ENCODE assay signal across 21 cellular contexts in the genomic region with DNA sequence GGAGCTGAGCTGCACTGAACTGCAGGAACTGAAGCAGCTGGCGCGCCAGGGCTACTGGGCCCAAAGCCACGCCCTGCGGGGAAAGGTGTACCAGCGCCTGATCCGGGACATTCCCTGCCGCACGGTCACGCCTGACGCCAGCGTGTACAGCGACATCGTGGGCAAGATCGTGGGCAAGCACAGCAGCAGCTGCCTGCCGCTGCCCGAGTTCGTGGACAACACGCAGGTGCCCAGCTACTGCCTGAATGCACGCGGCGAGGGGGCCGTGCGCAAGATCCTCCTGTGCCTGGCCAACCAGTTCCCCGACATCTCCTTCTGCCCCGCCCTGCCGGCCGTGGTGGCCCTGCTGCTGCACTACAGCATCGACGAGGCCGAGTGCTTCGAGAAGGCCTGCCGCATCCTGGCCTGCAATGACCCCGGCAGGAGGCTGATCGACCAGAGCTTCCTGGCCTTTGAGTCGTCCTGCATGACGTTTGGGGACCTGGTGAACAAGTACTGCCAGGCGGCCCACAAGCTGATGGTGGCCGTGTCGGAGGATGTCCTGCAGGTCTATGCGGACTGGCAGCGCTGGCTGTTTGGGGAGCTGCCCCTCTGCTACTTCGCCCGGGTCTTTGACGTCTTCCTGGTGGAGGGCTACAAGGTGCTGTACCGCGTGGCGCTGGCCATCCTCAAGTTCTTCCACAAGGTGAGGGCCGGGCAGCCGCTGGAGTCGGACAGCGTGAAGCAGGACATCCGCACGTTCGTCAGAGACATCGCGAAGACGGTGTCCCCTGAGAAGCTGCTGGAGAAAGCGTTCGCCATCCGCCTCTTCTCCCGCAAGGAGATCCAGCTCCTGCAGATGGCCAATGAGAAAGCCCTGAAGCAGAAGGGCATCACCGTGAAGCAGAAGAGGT. TPM values are rescaled to one million over a fixed set of nuclear protein-coding genes. Genes with fewer than 3 reads are reported as not detected.
A peak's percentile ranks its signal among the peaks of the same experiment; 100 is the strongest.
DNase-seq lines count a peak whose midpoint lies in the region; ATAC-seq and TF ChIP-seq lines count a peak whose summit lies in the region.
"Had no signal": no experiment of that assay in that cellular context is flagged by ENCODE, and none has a peak within 500 bp of the region (broad histone marks: within the 10 kb centered on the region; RNA-seq: fewer than 3 reads in every experiment).

No MANE protein-coding gene starts in this region.

- RAD21 ChIA-PET in HCT116 (lab: Charles Lee; ENCODE audit: low non-redundant PET in 1 of 2, low total read pairs in 2 of 2, uncharacterized antibody in 2 of 2, unreplicated experiment in 2 of 2): no interaction called here

- CTCF ChIA-PET in HCT116 (lab: Charles Lee): no interaction called here

- H4K20me1 ChIP-seq in HCT116 (ENCODE audit: insufficient read depth): no peaks in the 10 kb centered on the region

- no peaks in the 10 kb centered on the region for H3K4me1 Mint-ChIP-seq in activated T-cell treated with anti-CD3 and anti-CD28 coated beads, Interleukin-2, amount 50 U/mL, for 24 hours (ENCODE audit: low read depth)
- H3K4me1 Mint-ChIP-seq in activated T-cell treated with anti-CD3 and anti-CD28 coated beads, Interleukin-2, amount 50 U/mL, for 72 hours (ENCODE audit: low read depth): no peaks in the 10 kb centered on the region
- peaks cover 6% of the 10 kb centered on the region for H3K4me1 Mint-ChIP-seq in glutamatergic neuron (ENCODE audit: low read depth, unreplicated experiment)

- H3K4me3 ChIP-seq in HCT116 (replicated peaks in 1 of 2; ENCODE audit: low read depth in 1 of 2, low read length in 2 of 2): no peak overlapping the region
- no peak overlapping the region for H3K4me3 ChIP-seq in skeletal muscle tissue (ENCODE audit: low read length in 3 of 3)
- H3K4me3 ChIP-seq: Peyer's patch had no signal

- H3K4me1 ChIP-seq in HCT116 (ENCODE audit: control insufficient read depth in 1 of 2, insufficient read depth in 2 of 2, low read length in 2 of 2) (peaks cover under 1 to 2% of the 10 kb centered on the region in 2 experiments; a peak in 1 of 4 replicates), skeletal muscle tissue (ENCODE audit: control insufficient read depth in 3 of 3, insufficient read depth in 3 of 3, low read length in 3 of 3) (peaks cover 26 to 45% (median 37%) of the 10 kb centered on the region in 3 donors)

- H3K9ac ChIP-seq in HCT116 (ENCODE audit: low read length): no peak overlapping the region
- peak overlapping the region in 2 of 3 donors; percentile 57 to 73 for H3K9ac ChIP-seq in skeletal muscle tissue (ENCODE audit: low read depth in 1 of 3, low read length in 3 of 3)

- TF ChIP-seq RAD21 in HCT116 (IDR thresholded peaks at IDR 0.05; ENCODE audit: low read depth): no peak

- no peak for TF ChIP-seq CTCF in HCT116 (IDR thresholded peaks at IDR 0.05 in 2 of 3, conservative IDR thresholded peaks at IDR 0.05 in 1 of 3; ENCODE audit: borderline replicate concordance in 1 of 3, insufficient read depth in 1 of 3, low read depth in 2 of 3, low read length in 2 of 3)
- TF ChIP-seq CTCF in glutamatergic neuron (IDR thresholded peaks at IDR 0.05; ENCODE audit: partially characterized antibody, unreplicated experiment): no peak

- H3K36me3 Mint-ChIP-seq in activated T-cell treated with anti-CD3 and anti-CD28 coated beads, Interleukin-2, amount 50 U/mL, for 24 hours (ENCODE audit: low read depth): peaks cover 36% of the 10 kb centered on the region
- H3K36me3 Mint-ChIP-seq in activated T-cell treated with anti-CD3 and anti-CD28 coated beads, Interleukin-2, amount 50 U/mL, for 72 hours (ENCODE audit: insufficient read depth in 2 of 2): no peaks in the 10 kb centered on the region
- no peaks in the 10 kb centered on the region for H3K36me3 Mint-ChIP-seq in glutamatergic neuron (ENCODE audit: unreplicated experiment)

- H3K27ac Mint-ChIP-seq in activated T-cell treated with anti-CD3 and anti-CD28 coated beads, Interleukin-2, amount 50 U/mL, for 24 hours: peak overlapping the region; percentile 6
- no peak overlapping the region for H3K27ac Mint-ChIP-seq in activated T-cell treated with anti-CD3 and anti-CD28 coated beads, Interleukin-2, amount 50 U/mL, for 72 hours
- peak overlapping the region; percentile 43 for H3K27ac Mint-ChIP-seq in glutamatergic neuron (ENCODE audit: unreplicated experiment)

- H2AFZ ChIP-seq in HCT116 (ENCODE audit: low read depth, low read length, poor library complexity, severe bottlenecking): no peak overlapping the region

- intact Hi-C loops in HCT116 (cut with micrococcal nuclease): no loop called here

- ATAC-seq in activated T-cell treated with anti-CD3 and anti-CD28 coated beads, Interleukin-2, amount 50 U/mL, for 72 hours (replicated peaks in 1 of 2): no peak
- no peak for ATAC-seq in HCT116
- no peak for ATAC-seq in GM19351 (IDR thresholded peaks at IDR 0.05; ENCODE audit: unreplicated experiment)
- no peak for ATAC-seq in GM18909 (IDR thresholded peaks at IDR 0.05; ENCODE audit: poor library complexity, unreplicated experiment)

- H3K4me2 ChIP-seq in HCT116 (ENCODE audit: low read length): no peak overlapping the region

- no peaks in the 10 kb centered on the region for H3K36me3 ChIP-seq in HCT116 (ENCODE audit: control insufficient read depth in 1 of 2, insufficient read depth in 2 of 2, low read length in 2 of 2)
- H3K36me3 ChIP-seq in skeletal muscle tissue (ENCODE audit: control insufficient read depth in 3 of 3, insufficient read depth in 3 of 3, low read length in 3 of 3): peaks cover 7 to 10% (median 9%) of the 10 kb centered on the region in 3 donors

- no peaks in the 10 kb centered on the region for H3K27me3 Mint-ChIP-seq in activated T-cell treated with anti-CD3 and anti-CD28 coated beads, Interleukin-2, amount 50 U/mL, for 24 hours
- H3K27me3 Mint-ChIP-seq in activated T-cell treated with anti-CD3 and anti-CD28 coated beads, Interleukin-2, amount 50 U/mL, for 72 hours (ENCODE audit: low read depth): no peaks in the 10 kb centered on the region
- H3K27me3 Mint-ChIP-seq in glutamatergic neuron (ENCODE audit: unreplicated experiment): peaks cover 6% of the 10 kb centered on the region

- H3K4me3 Mint-ChIP-seq in activated T-cell treated with anti-CD3 and anti-CD28 coated beads, Interleukin-2, amount 50 U/mL, for 24 hours: no peak overlapping the region
- no peak overlapping the region for H3K4me3 Mint-ChIP-seq in activated T-cell treated with anti-CD3 and anti-CD28 coated beads, Interleukin-2, amount 50 U/mL, for 72 hours
- no peak overlapping the region for H3K4me3 Mint-ChIP-seq in glutamatergic neuron (ENCODE audit: unreplicated experiment)

- H3K27ac ChIP-seq in HCT116 (ENCODE audit: low read depth, low read length): no peak overlapping the region
- no peak overlapping the region for H3K27ac ChIP-seq in skeletal muscle tissue (ENCODE audit: low read depth, low read length)
- H3K27ac ChIP-seq: Peyer's patch had no signal

- H3K27me3 ChIP-seq in HCT116 (ENCODE audit: insufficient read depth, low read length): no peaks in the 10 kb centered on the region
- no peaks in the 10 kb centered on the region for H3K27me3 ChIP-seq in skeletal muscle tissue (ENCODE audit: control insufficient read depth in 3 of 3, insufficient read depth in 3 of 3, low read length in 3 of 3)
- H3K27me3 ChIP-seq: Peyer's patch had no signal

- no peak for DNase-seq in activated T-cell treated with anti-CD3 and anti-CD28 coated beads, Interleukin-2, amount 50 U/mL, for 24 hours
- DNase-seq in activated T-cell treated with anti-CD3 and anti-CD28 coated beads, Interleukin-2, amount 50 U/mL, for 72 hours: no peak
- DNase-seq in HCT116 (ENCODE audit: low read depth, low spot score) (no peak), glutamatergic neuron (no peak), NCI-H128 (lab: John Stamatoyannopoulos, UW; ENCODE audit: unreplicated experiment) (no peak)
- DNase-seq: COR-L47, IMR-90, Kasumi-1, MM.1S, NCI-H1105, NCI-H1694 treated with DMSO at 0.1 percent for 48 hours, NCI-H2227 treated with DMSO at 0.1 percent for 48 hours, NCI-H524 treated with DMSO at 0.1 percent for 48 hours, Peyer's patch, SHP77 treated with DMSO at 0.1 percent for 48 hours had no signal

- TSS peak; percentile 54 for BruUV-seq in HCT116 (replicated peaks; lab: Mats Ljungman, UMichigan)

- POLR2A ChIA-PET in HCT116 (lab: Charles Lee): no interaction called here

- H3K9me2 ChIP-seq in HCT116 (ENCODE audit: insufficient read depth): no peaks in the 10 kb centered on the region

- H3K9me3 ChIP-seq in HCT116 (ENCODE audit: control insufficient read depth in 1 of 2, insufficient read depth in 1 of 2, low read depth in 1 of 2, low read length in 2 of 2) (no peaks in the 10 kb centered on the region), skeletal muscle tissue (ENCODE audit: control insufficient read depth in 3 of 3, low read length in 3 of 3) (no peaks in the 10 kb centered on the region)
- H3K9me3 ChIP-seq: Peyer's patch had no signal

- TF ChIP-seq POLR2A in HCT116 (IDR thresholded peaks at IDR 0.05; ENCODE audit: borderline replicate concordance, extremely low read depth, insufficient read depth, insufficient read length): no peak

- H3K79me2 ChIP-seq in HCT116 (ENCODE audit: insufficient read depth, low read length): peaks cover 7% of the 10 kb centered on the region; the same call in 1 of the 2 replicates

- H3K9me3 Mint-ChIP-seq in activated T-cell treated with anti-CD3 and anti-CD28 coated beads, Interleukin-2, amount 50 U/mL, for 24 hours: no peaks in the 10 kb centered on the region
- no peaks in the 10 kb centered on the region for H3K9me3 Mint-ChIP-seq in activated T-cell treated with anti-CD3 and anti-CD28 coated beads, Interleukin-2, amount 50 U/mL, for 72 hours
- H3K9me3 Mint-ChIP-seq in glutamatergic neuron (ENCODE audit: unreplicated experiment): peaks cover 3% of the 10 kb centered on the region

RNA-seq across cellular contexts. Expression of gene ATP6V0C, which starts 17.3 kb away (rescaled TPM):
- total RNA-seq in activated T-cell treated with anti-CD3 and anti-CD28 coated beads, Interleukin-2, amount 50 U/mL, for 72 hours: 10 to 100 TPM; 94.2 to 94.8 TPM
- total RNA-seq in HCT116 (2021; ENCODE audit: unreplicated experiment) (187 TPM), glutamatergic neuron (ENCODE audit: unreplicated experiment) (274 TPM), skeletal muscle tissue (12.0 TPM)
- polyA plus RNA-seq in HCT116 (2012): 186 and 193 TPM in 2 replicates

RNA-seq across cellular contexts. Expression of gene TBC1D24, which starts 21.5 kb away (rescaled TPM):
- 10 to 100 TPM; 13.6 to 20.4 TPM for total RNA-seq in activated T-cell treated with anti-CD3 and anti-CD28 coated beads, Interleukin-2, amount 50 U/mL, for 72 hours
- total RNA-seq in HCT116 (2021; ENCODE audit: unreplicated experiment) (24.6 TPM), glutamatergic neuron (ENCODE audit: unreplicated experiment) (58.4 TPM), skeletal muscle tissue (7.8 TPM)
- polyA plus RNA-seq in HCT116 (2012): 8.2 and 8.4 TPM in 2 replicates

RNA-seq across cellular contexts. Expression of gene AMDHD2, which starts 23.7 kb away (rescaled TPM):
- 10 to 100 TPM; 28.2 to 33.8 TPM for total RNA-seq in activated T-cell treated with anti-CD3 and anti-CD28 coated beads, Interleukin-2, amount 50 U/mL, for 72 hours
- total RNA-seq in HCT116 (2021; ENCODE audit: unreplicated experiment): 42.9 TPM
- 12.6 and 16.4 TPM in 2 replicates for polyA plus RNA-seq in HCT116 (2012)
- total RNA-seq in glutamatergic neuron (ENCODE audit: unreplicated experiment): 61.0 TPM
- total RNA-seq in skeletal muscle tissue: 7.3 TPM

RNA-seq across cellular contexts. Expression of gene NTN3, which starts 25.4 kb away (rescaled TPM):
- not detected for total RNA-seq in activated T-cell treated with anti-CD3 and anti-CD28 coated beads, Interleukin-2, amount 50 U/mL, for 72 hours
- total RNA-seq in HCT116 (2021; ENCODE audit: unreplicated experiment) (0.30 TPM), glutamatergic neuron (ENCODE audit: unreplicated experiment) (5.4 TPM), skeletal muscle tissue (5.2 TPM)
- 0.17 TPM in 1 of 2 replicates, not detected in the other for polyA plus RNA-seq in HCT116 (2012)
- total RNA-seq: HT1080, Peyer's patch had no signal

RNA-seq across cellular contexts. Expression of gene CEMP1, which starts 34.7 kb away (rescaled TPM):
- under 1 TPM in 1 of 2 donors, not detected in 1; 0.30 TPM for total RNA-seq in activated T-cell treated with anti-CD3 and anti-CD28 coated beads, Interleukin-2, amount 50 U/mL, for 72 hours
- total RNA-seq in HCT116 (2021; ENCODE audit: unreplicated experiment) (0.32 TPM), glutamatergic neuron (ENCODE audit: unreplicated experiment) (not detected), skeletal muscle tissue (not detected)
- 2.0 and 3.8 TPM in 2 replicates for polyA plus RNA-seq in HCT116 (2012)
- total RNA-seq: A172, HT1080, IMR-90 had no signal
- polyA plus RNA-seq: BJ, IMR-90 had no signal
